Comparison of ENCODE assay signal across 12 cellular contexts in the genomic region with DNA sequence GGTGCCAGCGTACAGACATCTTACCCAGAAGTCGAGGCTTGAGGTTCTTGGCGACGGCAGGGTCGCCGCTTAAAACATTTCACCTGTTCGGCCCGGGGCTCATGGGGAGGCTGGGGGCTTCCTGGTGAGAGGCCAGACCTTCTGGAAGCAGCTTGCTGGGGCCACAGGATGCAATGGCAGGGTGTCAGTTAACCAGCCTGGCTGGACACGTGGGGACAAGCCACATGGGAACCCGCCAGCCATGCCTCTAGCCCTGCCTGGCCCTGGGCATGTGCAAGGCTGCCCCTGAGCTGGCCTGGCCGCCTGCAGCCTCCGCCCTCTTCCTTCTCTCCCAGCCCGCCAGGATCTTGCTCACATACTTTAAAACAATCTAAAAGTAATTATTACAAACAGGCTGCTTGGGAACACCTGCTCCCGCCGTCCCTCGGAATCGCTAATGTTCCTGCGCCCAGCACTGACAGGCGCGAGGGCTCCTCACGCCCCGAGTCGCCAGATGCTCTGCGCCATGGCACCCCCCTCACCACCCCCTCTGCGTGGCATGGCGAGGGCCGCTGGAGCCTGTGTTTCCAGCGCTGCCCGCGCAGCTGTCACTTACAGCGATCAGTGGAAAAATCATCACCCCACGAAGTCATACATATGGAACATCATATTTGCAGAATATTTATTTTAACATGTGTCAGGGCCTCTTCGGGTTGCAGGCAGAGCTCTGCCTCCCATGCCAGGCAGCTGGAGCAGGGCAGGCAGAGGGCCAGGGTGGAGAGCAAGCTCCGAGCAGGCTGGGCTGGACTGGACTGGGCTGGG.
DNase-seq lines count a peak whose midpoint lies in the region; ATAC-seq, FAIRE-seq and TF ChIP-seq lines count a peak whose summit lies in the region.
"Had no signal": no experiment of that assay in that cellular context is flagged by ENCODE, and none has a peak within 500 bp of the region (broad histone marks: within the 10 kb centered on the region; RNA-seq: fewer than 3 reads in every experiment).

No MANE protein-coding gene starts in this region.

- no peak for TF ChIP-seq CTCF in right atrium auricular region (IDR thresholded peaks at IDR 0.05)
- TF ChIP-seq CTCF in kidney (IDR thresholded peaks at IDR 0.05; ENCODE audit: borderline replicate concordance, extremely low read depth, insufficient read depth) = no peak

- no peak for ATAC-seq in Right ventricle myocardium inferior
- ATAC-seq in HG02973 (IDR thresholded peaks at IDR 0.05; ENCODE audit: unreplicated experiment) = no peak
- ATAC-seq in HG03135 (IDR thresholded peaks at IDR 0.05; ENCODE audit: unreplicated experiment) = no peak

- no peak for FAIRE-seq in kidney (lab: Jason Lieb, UNC)

- no peak overlapping the region for H3K9ac ChIP-seq in kidney (ENCODE audit: low read length in 2 of 2)

- H3K9me3 ChIP-seq in right atrium auricular region = no peaks in the 10 kb centered on the region
- no peaks in the 10 kb centered on the region for H3K9me3 ChIP-seq in kidney (ENCODE audit: control insufficient read depth in 1 of 2, low read length in 2 of 2)

- no peaks in the 10 kb centered on the region for H3K36me3 ChIP-seq in right atrium auricular region
- H3K36me3 ChIP-seq in kidney (ENCODE audit: control insufficient read depth in 1 of 2, insufficient read depth in 2 of 2, low read length in 2 of 2) = no peaks in the 10 kb centered on the region

- H3K27me3 ChIP-seq in right atrium auricular region = no peaks in the 10 kb centered on the region

- DNase-seq in DMS53 (lab: John Stamatoyannopoulos, UW) (peak; percentile 70), DMS53 treated with DMSO at 0.1 percent for 48 hours (lab: John Stamatoyannopoulos, UW; ENCODE audit: unreplicated experiment) (no peak), Right ventricle myocardium inferior (ENCODE audit: missing footprints) (peak; percentile 45), right atrium auricular region (ENCODE audit: low spot score) (no peak), kidney (peak; percentile 66), inferior parietal cortex (ENCODE audit: extremely low spot score) (no peak)
- DNase-seq: activated gamma-delta T cell treated with Interleukin-2 at 50 U/mL for 16 hours; central memory CD4-positive, alpha-beta T cell had no signal

- intact Hi-C loops in Right ventricle myocardium inferior (cut with DNase I) (loop anchor here (5.0 kb wide), 1 partner anchor 128 kb away; no protein-coding TSS in a partner anchor), kidney (cut with DNase I) (no loop called here)

- H3K4me1 ChIP-seq in right atrium auricular region (peaks cover 0 to 9% of the 10 kb centered on the region in 2 donors), kidney (ENCODE audit: control insufficient read depth in 1 of 2, insufficient read depth in 1 of 2, low read depth in 1 of 2, low read length in 2 of 2) (peaks cover 9 to 12% of the 10 kb centered on the region in 2 donors)

- H3K27ac ChIP-seq in right atrium auricular region (no peak overlapping the region), kidney (ENCODE audit: low read depth in 2 of 2, low read length in 2 of 2) (no peak overlapping the region)
- H3K27ac ChIP-seq: 22Rv1, SK-N-MC had no signal

- H3K4me3 ChIP-seq in right atrium auricular region (no peak overlapping the region), kidney (ENCODE audit: low read length in 2 of 2) (no peak overlapping the region)
- H3K4me3 ChIP-seq: SK-N-MC had no signal

Comparison
In these comparisons a context has a peak if more than half of its experiments do, and no peak if none do; other contexts are left out.
1. DNase-seq: peak in DMS53 (single experiment), Right ventricle myocardium inferior (single experiment) and kidney (single experiment); none in DMS53 treated with DMSO at 0.1 percent for 48 hours (single experiment), right atrium auricular region (single experiment) and inferior parietal cortex (single experiment).